34 cellular contexts compared by ENCODE assay signal in genomic region chrX:129761596-129761995, GRCh38. TPM values are rescaled to one million over a fixed set of nuclear protein-coding genes. Genes with fewer than 3 reads are reported as not detected.
"Had no signal": no experiment of that assay in that cellular context is flagged by ENCODE, and none has a peak within 500 bp of the region (broad histone marks: within the 10 kb centered on the region; RNA-seq: fewer than 3 reads in every experiment).

No MANE protein-coding gene starts in this region.

- H3K27me3 Mint-ChIP-seq: activated CD4-positive, alpha-beta T cell treated with anti-CD3 and anti-CD28 coated beads for 36 hours; activated T-cell treated with anti-CD3 and anti-CD28 coated beads, Interleukin-2, amount 50 U/mL, for 24 hours; activated T-helper 17 cell treated with anti-CD3 and anti-CD28 coated beads, Interleukin-2, amount 50 U/mL, for 72 hours had no signal

- H3K4me1 ChIP-seq: adrenal gland, breast epithelium had no signal

- ATAC-seq: activated CD4-positive, alpha-beta T cell treated with anti-CD3 and anti-CD28 coated beads for 36 hours; activated CD8-positive, alpha-beta T cell treated with anti-CD3 and anti-CD28 coated beads, Interleukin-2, amount 10 ng/mL, durations not matched to agents 7 days and 5 days; activated T-helper 17 cell treated with anti-CD3 and anti-CD28 coated beads, Interleukin-2, amount 50 U/mL, for 72 hours; SK-N-SH treated with all-trans-retinoic acid at 6 μM for 48 hours had no signal

- H3K4me3 ChIP-seq: adrenal gland, breast epithelium, Peyer's patch, SJSA1 had no signal

- H3K9me3 ChIP-seq: adrenal gland, breast epithelium, Peyer's patch, SJSA1 had no signal

- H3K36me3 ChIP-seq: adrenal gland, breast epithelium, Peyer's patch, SJSA1 had no signal

- H3K4me3 Mint-ChIP-seq: activated CD4-positive, alpha-beta T cell treated with anti-CD3 and anti-CD28 coated beads for 36 hours; activated CD8-positive, alpha-beta T cell treated with anti-CD3 and anti-CD28 coated beads, Interleukin-2, amount 10 ng/mL, durations not matched to agents 7 days and 5 days; activated naive CD8-positive, alpha-beta T cell treated with anti-CD3 and anti-CD28 coated beads, Interleukin-2, amount 10 ng/mL, durations not matched to agents 7 days and 5 days; activated T-cell treated with anti-CD3 and anti-CD28 coated beads, Interleukin-2, amount 50 U/mL, for 24 hours had no signal

- DNase-seq: activated CD4-positive, alpha-beta T cell treated with anti-CD3 and anti-CD28 coated beads for 36 hours; activated CD4-positive, alpha-beta T cell treated with anti-CD3 and anti-CD28 coated beads, Interleukin-2, amount 50 U/mL, for 1 hour; activated CD4-positive, CD25-positive, alpha-beta regulatory T cell; activated CD8-positive, alpha-beta T cell treated with anti-CD3 and anti-CD28 coated beads, Interleukin-2, amount 10 ng/mL, durations not matched to agents 7 days and 5 days; activated naive CD4-positive, alpha-beta T cell treated with anti-CD3 and anti-CD28 coated beads, Interleukin-2, amount 50 U/mL, for 16 hours; activated naive CD8-positive, alpha-beta T cell treated with anti-CD3 and anti-CD28 coated beads, Interleukin-2, amount 10 ng/mL, durations not matched to agents 7 days and 5 days; adrenal gland; anterior cingulate cortex; caudate nucleus; IMR-90; KG1; NCI-H1092; NCI-H1417; NCI-H1694; NCI-H2029; NCI-H2107; NCI-H2171 treated with DMSO at 0.1 percent for 48 hours; NCI-H226; NCI-H526; NCI-H82; Peyer's patch; SHP77; SW 1271; T-helper 2 cell; T1000 had no signal

- H3K27ac ChIP-seq: adrenal gland, breast epithelium, Peyer's patch, RWPE1, SJSA1 had no signal

- H3K27me3 ChIP-seq: adrenal gland, breast epithelium, Peyer's patch, SJSA1 had no signal

- H3K27ac Mint-ChIP-seq: activated CD4-positive, alpha-beta T cell treated with anti-CD3 and anti-CD28 coated beads for 36 hours; activated CD8-positive, alpha-beta T cell treated with anti-CD3 and anti-CD28 coated beads, Interleukin-2, amount 10 ng/mL, durations not matched to agents 7 days and 5 days; activated naive CD8-positive, alpha-beta T cell treated with anti-CD3 and anti-CD28 coated beads, Interleukin-2, amount 10 ng/mL, durations not matched to agents 7 days and 5 days; activated T-helper 17 cell treated with anti-CD3 and anti-CD28 coated beads, Interleukin-2, amount 50 U/mL, for 72 hours had no signal

- FAIRE-seq: TTC549 had no signal

- H3K9me3 Mint-ChIP-seq: activated naive CD8-positive, alpha-beta T cell treated with anti-CD3 and anti-CD28 coated beads, Interleukin-2, amount 10 ng/mL, durations not matched to agents 7 days and 5 days; activated T-cell treated with anti-CD3 and anti-CD28 coated beads, Interleukin-2, amount 50 U/mL, for 24 hours; activated T-helper 17 cell treated with anti-CD3 and anti-CD28 coated beads, Interleukin-2, amount 50 U/mL, for 72 hours had no signal

RNA-seq across cellular contexts. Expression of gene SASH3, which starts 18.2 kb away (rescaled TPM):
- total RNA-seq: IMR-90, MCF 10A, NCI-H460, SJSA1 had no signal

RNA-seq across cellular contexts. Expression of gene XPNPEP2, which starts 22.8 kb away (rescaled TPM):
- total RNA-seq: MCF 10A, NCI-H460 had no signal
